Comparison of ENCODE assay signal across 25 cellular contexts in genomic region chr21:14046401-14046800, GRCh38.
"Had no signal": no experiment of that assay in that cellular context is flagged by ENCODE, and none has a peak within 500 bp of the region (broad histone marks: within the 10 kb centered on the region; RNA-seq: fewer than 3 reads in every experiment).

No MANE protein-coding gene starts in this region.

- H3K9me3 ChIP-seq: esophagus muscularis mucosa, heart left ventricle, lower lobe of right lung, transverse colon, uterus had no signal

- H3K4me1 Mint-ChIP-seq: brain; immature natural killer cell; naive thymus-derived CD8-positive, alpha-beta T cell; neural progenitor cell; stimulated activated naive B cell treated with anti-CD40 and anti-IgM and Interleukin-4, amounts not matched to agents 10 μg/mL and 1 μg/mL and 100 μg/mL, for 72 hours had no signal

- ATAC-seq: activated T-cell treated with anti-CD3 and anti-CD28 coated beads, Interleukin-2, amount 50 U/mL, for 72 hours; heart left ventricle; left lobe of liver; lower lobe of right lung; naive thymus-derived CD8-positive, alpha-beta T cell; sciatic nerve; stimulated activated naive B cell treated with anti-CD40 and anti-IgM and Interleukin-4, amounts not matched to agents 10 μg/mL and 1 μg/mL and 100 μg/mL, for 72 hours had no signal

- H3K27ac ChIP-seq: esophagus muscularis mucosa, heart left ventricle, lower lobe of right lung, neural progenitor cell, transverse colon, uterus had no signal

- DNase-seq: activated CD4-positive, alpha-beta memory T cell treated with anti-CD3 and anti-CD28 coated beads for 36 hours; activated CD4-positive, alpha-beta T cell treated with anti-CD3 and anti-CD28 coated beads for 48 hours; activated effector memory CD4-positive, alpha-beta T cell treated with Interleukin-2 at 50 U/mL for 16 hours; activated naive CD4-positive, alpha-beta T cell treated with anti-CD3 and anti-CD28 coated beads for 36 hours; activated T-cell treated with anti-CD3 and anti-CD28 coated beads, Interleukin-2, amount 50 U/mL, for 72 hours; anterior cingulate cortex; caudate nucleus; effector memory CD4-positive, alpha-beta T cell; heart left ventricle; immature natural killer cell; lower lobe of right lung; naive thymus-derived CD8-positive, alpha-beta T cell; posterior cingulate gyrus; stimulated activated CD4-positive, alpha-beta T cell treated with anti-CD3 and anti-CD28 coated beads, Interleukin-2, amount 100 ng/mL, for 48 hours; stimulated activated CD8-positive, alpha-beta memory T cell treated with anti-CD3 and anti-CD28 coated beads, Interleukin-4, amount 100 ng/mL, for 48 hours; stimulated activated naive B cell treated with anti-CD40 and anti-IgM and Interleukin-4, amounts not matched to agents 10 μg/mL and 1 μg/mL and 100 μg/mL, for 72 hours; T1000; transverse colon; uterus had no signal

- H3K9me3 Mint-ChIP-seq: activated CD4-positive, alpha-beta memory T cell treated with anti-CD3 and anti-CD28 coated beads for 36 hours; activated naive CD4-positive, alpha-beta T cell treated with anti-CD3 and anti-CD28 coated beads for 36 hours; activated T-cell treated with anti-CD3 and anti-CD28 coated beads, Interleukin-2, amount 50 U/mL, for 72 hours; naive thymus-derived CD8-positive, alpha-beta T cell had no signal

- H3K36me3 ChIP-seq: esophagus muscularis mucosa, heart left ventricle, lower lobe of right lung, transverse colon, uterus had no signal

- H3K4me3 Mint-ChIP-seq: activated CD4-positive, alpha-beta memory T cell treated with anti-CD3 and anti-CD28 coated beads for 36 hours; activated naive CD4-positive, alpha-beta T cell treated with anti-CD3 and anti-CD28 coated beads for 36 hours; activated T-cell treated with anti-CD3 and anti-CD28 coated beads, Interleukin-2, amount 50 U/mL, for 72 hours; brain; immature natural killer cell; naive thymus-derived CD8-positive, alpha-beta T cell; neural progenitor cell; stimulated activated naive B cell treated with anti-CD40 and anti-IgM and Interleukin-4, amounts not matched to agents 10 μg/mL and 1 μg/mL and 100 μg/mL, for 72 hours had no signal

- H3K27me3 ChIP-seq: esophagus muscularis mucosa, heart left ventricle, neural progenitor cell, transverse colon, uterus had no signal

- H3K4me3 ChIP-seq: esophagus muscularis mucosa, heart left ventricle, lower lobe of right lung, neural progenitor cell, smooth muscle cell, transverse colon, uterus had no signal

- H3K27me3 Mint-ChIP-seq: activated CD4-positive, alpha-beta memory T cell treated with anti-CD3 and anti-CD28 coated beads for 36 hours; brain; naive thymus-derived CD8-positive, alpha-beta T cell; stimulated activated naive B cell treated with anti-CD40 and anti-IgM and Interleukin-4, amounts not matched to agents 10 μg/mL and 1 μg/mL and 100 μg/mL, for 72 hours had no signal

- H3K4me1 ChIP-seq: heart left ventricle, lower lobe of right lung, neural progenitor cell, transverse colon, uterus had no signal

- H3K36me3 Mint-ChIP-seq: activated CD4-positive, alpha-beta memory T cell treated with anti-CD3 and anti-CD28 coated beads for 36 hours; stimulated activated naive B cell treated with anti-CD40 and anti-IgM and Interleukin-4, amounts not matched to agents 10 μg/mL and 1 μg/mL and 100 μg/mL, for 72 hours had no signal

- H3K9ac ChIP-seq: neural progenitor cell had no signal

- H3K27ac Mint-ChIP-seq: activated CD4-positive, alpha-beta memory T cell treated with anti-CD3 and anti-CD28 coated beads for 36 hours; activated naive CD4-positive, alpha-beta T cell treated with anti-CD3 and anti-CD28 coated beads for 36 hours; activated T-cell treated with anti-CD3 and anti-CD28 coated beads, Interleukin-2, amount 50 U/mL, for 72 hours; brain; immature natural killer cell; naive thymus-derived CD8-positive, alpha-beta T cell; neural progenitor cell; stimulated activated naive B cell treated with anti-CD40 and anti-IgM and Interleukin-4, amounts not matched to agents 10 μg/mL and 1 μg/mL and 100 μg/mL, for 72 hours had no signal
